ENCODE assay signal across 9 cellular contexts in genomic region chr10:99328579-99329237, GRCh38. TPM values are rescaled to one million over a fixed set of nuclear protein-coding genes. Genes with fewer than 3 reads are reported as not detected.
A peak's percentile ranks its signal among the peaks of the same experiment; 100 is the strongest.
DNase-seq lines count a peak whose midpoint lies in the region; ATAC-seq and TF ChIP-seq lines count a peak whose summit lies in the region.
"Had no signal": no experiment of that assay in that cellular context is flagged by ENCODE, and none has a peak within 500 bp of the region (broad histone marks: within the 10 kb centered on the region; RNA-seq: fewer than 3 reads in every experiment).

No MANE protein-coding gene starts in this region.

- peak overlapping the region; percentile 76 for H3K4me3 ChIP-seq in thoracic aorta

- H3K9me3 ChIP-seq in thoracic aorta, result no peaks in the 10 kb centered on the region

- TF ChIP-seq CTCF in thoracic aorta (IDR thresholded peaks at IDR 0.05), result no peak

- H3K4me1 ChIP-seq in thoracic aorta (ENCODE audit: control insufficient read depth in 1 of 2, low read depth in 2 of 2), result peaks cover 8 to 10% of the 10 kb centered on the region in 2 donors

- H3K27ac Mint-ChIP-seq in activated T-cell treated with anti-CD3 and anti-CD28 coated beads, Interleukin-2, amount 50 U/mL, for 24 hours, result no peak overlapping the region
- no peak overlapping the region for H3K27ac Mint-ChIP-seq in activated T-helper 2 cell treated with anti-CD3 and anti-CD28 coated beads, Interferon-gamma antibody, Interleukin-2, Interleukin-4, amounts not matched to agents 10 μg/mL and 5 μg/mL and 100 μg/mL, durations not matched to agents 14 hours and 24 hours and 36 hours
- H3K27ac Mint-ChIP-seq: dendritic cell treated with granulocyte-macrophage colony-stimulating factor and Interleukin-4, amounts not matched to agents 40 ng/mL and 50 ng/mL, for 4 days had no signal

- H3K4me1 Mint-ChIP-seq in activated T-cell treated with anti-CD3 and anti-CD28 coated beads, Interleukin-2, amount 50 U/mL, for 24 hours (ENCODE audit: low read depth), result peaks cover 11% of the 10 kb centered on the region
- no peaks in the 10 kb centered on the region for H3K4me1 Mint-ChIP-seq in activated T-helper 2 cell treated with anti-CD3 and anti-CD28 coated beads, Interferon-gamma antibody, Interleukin-2, Interleukin-4, amounts not matched to agents 10 μg/mL and 5 μg/mL and 100 μg/mL, durations not matched to agents 14 hours and 24 hours and 36 hours (ENCODE audit: low read depth)

- no peaks in the 10 kb centered on the region for H3K9me3 Mint-ChIP-seq in activated T-cell treated with anti-CD3 and anti-CD28 coated beads, Interleukin-2, amount 50 U/mL, for 24 hours
- H3K9me3 Mint-ChIP-seq in activated T-helper 2 cell treated with anti-CD3 and anti-CD28 coated beads, Interferon-gamma antibody, Interleukin-2, Interleukin-4, amounts not matched to agents 10 μg/mL and 5 μg/mL and 100 μg/mL, durations not matched to agents 14 hours and 24 hours and 36 hours, result no peaks in the 10 kb centered on the region
- H3K9me3 Mint-ChIP-seq: dendritic cell treated with granulocyte-macrophage colony-stimulating factor and Interleukin-4, amounts not matched to agents 40 ng/mL and 50 ng/mL, for 4 days had no signal

- H3K27me3 Mint-ChIP-seq in activated T-cell treated with anti-CD3 and anti-CD28 coated beads, Interleukin-2, amount 50 U/mL, for 24 hours, result peaks cover 62% of the 10 kb centered on the region
- H3K27me3 Mint-ChIP-seq in activated T-helper 2 cell treated with anti-CD3 and anti-CD28 coated beads, Interferon-gamma antibody, Interleukin-2, Interleukin-4, amounts not matched to agents 10 μg/mL and 5 μg/mL and 100 μg/mL, durations not matched to agents 14 hours and 24 hours and 36 hours (ENCODE audit: low read depth), result peaks cover 40% of the 10 kb centered on the region

- no peak overlapping the region for H3K27ac ChIP-seq in thoracic aorta

- H3K36me3 ChIP-seq in thoracic aorta, result no peaks in the 10 kb centered on the region

- intact Hi-C loops in activated T-helper 2 cell treated with anti-CD3 and anti-CD28 coated beads, Interferon-gamma antibody, Interleukin-2, Interleukin-4, amounts not matched to agents 10 μg/mL and 5 μg/mL and 100 μg/mL, durations not matched to agents 14 hours and 24 hours and 36 hours (cut with micrococcal nuclease), result no loop called here

- DNase-seq in activated T-cell treated with anti-CD3 and anti-CD28 coated beads, Interleukin-2, amount 50 U/mL, for 24 hours, result no peak
- no peak for DNase-seq in activated T-cell treated with anti-CD3 and anti-CD28 coated beads, Interleukin-2, amount 50 U/mL, for 1 hour
- no peak for DNase-seq in activated T-helper 2 cell treated with anti-CD3 and anti-CD28 coated beads, Interferon-gamma antibody, Interleukin-2, Interleukin-4, amounts not matched to agents 10 μg/mL and 5 μg/mL and 100 μg/mL, durations not matched to agents 14 hours and 24 hours and 36 hours (ENCODE audit: low spot score)
- DNase-seq in kidney tubule cell (ENCODE audit: low spot score) (peak; percentile 30), thoracic aorta (ENCODE audit: low spot score) (no peak), DMS153 (lab: John Stamatoyannopoulos, UW) (no peak), AML-193 (lab: John Stamatoyannopoulos, UW) (no peak)

- H3K4me3 Mint-ChIP-seq in activated T-cell treated with anti-CD3 and anti-CD28 coated beads, Interleukin-2, amount 50 U/mL, for 24 hours, result peak overlapping the region; percentile 41
- peak overlapping the region; percentile 15 for H3K4me3 Mint-ChIP-seq in activated T-helper 2 cell treated with anti-CD3 and anti-CD28 coated beads, Interferon-gamma antibody, Interleukin-2, Interleukin-4, amounts not matched to agents 10 μg/mL and 5 μg/mL and 100 μg/mL, durations not matched to agents 14 hours and 24 hours and 36 hours (ENCODE audit: low read depth)

- no peaks in the 10 kb centered on the region for H3K27me3 ChIP-seq in thoracic aorta (replicated peaks; ENCODE audit: insufficient read depth)

- H3K36me3 Mint-ChIP-seq in activated T-cell treated with anti-CD3 and anti-CD28 coated beads, Interleukin-2, amount 50 U/mL, for 24 hours (ENCODE audit: low read depth), result no peaks in the 10 kb centered on the region
- no peaks in the 10 kb centered on the region for H3K36me3 Mint-ChIP-seq in activated T-helper 2 cell treated with anti-CD3 and anti-CD28 coated beads, Interferon-gamma antibody, Interleukin-2, Interleukin-4, amounts not matched to agents 10 μg/mL and 5 μg/mL and 100 μg/mL, durations not matched to agents 14 hours and 24 hours and 36 hours (ENCODE audit: low read depth)

- ATAC-seq in thoracic aorta (ENCODE audit: insufficient number of reproducible peaks, low FRiP score, low read depth), result no peak
- no peak for ATAC-seq in GM21526 (IDR thresholded peaks at IDR 0.05; ENCODE audit: low FRiP score, unreplicated experiment)

RNA-seq across cellular contexts. Expression of gene CNNM1, which starts 0.4 kb away (rescaled TPM):
- total RNA-seq in activated T-helper 2 cell treated with anti-CD3 and anti-CD28 coated beads, Interferon-gamma antibody, Interleukin-2, Interleukin-4, amounts not matched to agents 10 μg/mL and 5 μg/mL and 100 μg/mL, durations not matched to agents 14 hours and 24 hours and 36 hours, result 0.21 and 0.28 TPM in 2 replicates
- total RNA-seq in thoracic aorta, result under 1 TPM; 0.35 to 0.68 TPM
